Comparison of ENCODE assay signal across 8 cellular contexts in genomic region chr12:57896437-57897201, GRCh38. TPM values are rescaled to one million over a fixed set of nuclear protein-coding genes. Genes with fewer than 3 reads are reported as not detected.
DNase-seq lines count a peak whose midpoint lies in the region; ATAC-seq and TF ChIP-seq lines count a peak whose summit lies in the region.

No MANE protein-coding gene starts in this region.

- under 1% methylated on average over 35 of the region's 54 CpGs for WGBS in mesenchymal stem cell
- WGBS in testis, 2 donors, result 1 to 6% methylated on average over 7 to 50 of the region's 54 CpGs

- TF ChIP-seq POLR2A in testis (IDR thresholded peaks at IDR 0.05), result no peak

- peak overlapping the region; percentile 96 for H2AK5ac ChIP-seq in mesenchymal stem cell (ENCODE audit: low read length, severe bottlenecking)

- H2BK15ac ChIP-seq in mesenchymal stem cell (ENCODE audit: low read depth, poor library complexity, severe bottlenecking), result peak overlapping the region; percentile 96

- peaks cover 30% of the 10 kb centered on the region for H3K4me1 ChIP-seq in HUES6 (ENCODE audit: control insufficient read depth, insufficient read depth, low read length)
- H3K4me1 ChIP-seq in mesenchymal stem cell (ENCODE audit: control insufficient read depth, insufficient read depth, low read depth, low read length), result peaks cover 33% of the 10 kb centered on the region
- peaks cover 74% of the 10 kb centered on the region for H3K4me1 ChIP-seq in testis

- H3K27ac ChIP-seq in HUES6 (ENCODE audit: low read depth, low read length), result peak overlapping the region; percentile 11; the same call in 1 of the 2 replicates
- peak overlapping the region; percentile 77 for H3K27ac ChIP-seq in WERI-Rb-1
- H3K27ac ChIP-seq in mesenchymal stem cell (ENCODE audit: low read length, poor library complexity, severe bottlenecking), result peak overlapping the region; percentile 61
- peak overlapping the region; percentile 92 to 98 for H3K27ac ChIP-seq in testis

- H4K91ac ChIP-seq in mesenchymal stem cell (ENCODE audit: low read length), result peak overlapping the region; percentile 100

- peak overlapping the region; percentile 47 for H2AFZ ChIP-seq in mesenchymal stem cell (ENCODE audit: low read depth, low read length)

- H3K27me3 Mint-ChIP-seq in CD14-positive monocyte (ENCODE audit: low read depth in 3 of 3), result peaks cover 18 to 42% (median 29%) of the 10 kb centered on the region in 3 donors

- H3K23ac ChIP-seq in mesenchymal stem cell (ENCODE audit: low read length in 2 of 2), result peak overlapping the region; percentile 81 to 95

- H2BK12ac ChIP-seq in mesenchymal stem cell (ENCODE audit: low read length in 2 of 2), result peak overlapping the region; percentile 75 to 94

- H2BK120ac ChIP-seq in mesenchymal stem cell (ENCODE audit: low read depth, low read length), result peak overlapping the region; percentile 100

- TF ChIP-seq CTCF in CD14-positive monocyte (IDR thresholded peaks at IDR 0.05) (no peak), WERI-Rb-1 (IDR thresholded peaks at IDR 0.05; ENCODE audit: low read depth, low read length) (peak; percentile 55), testis (IDR thresholded peaks at IDR 0.05) (peak in 1 of 3 experiments; percentile 27)

- peaks cover 8% of the 10 kb centered on the region for H3K79me1 ChIP-seq in mesenchymal stem cell (replicated peaks; ENCODE audit: low read length, poor library complexity, severe bottlenecking)

- H3K27me3 ChIP-seq in HUES6 (ENCODE audit: control insufficient read depth, insufficient read depth, low read length) (peaks cover 15% of the 10 kb centered on the region; the same call in 1 of the 2 replicates), WERI-Rb-1 (ENCODE audit: insufficient read depth, low read depth, severe bottlenecking) (no peaks in the 10 kb centered on the region), mesenchymal stem cell (ENCODE audit: control insufficient read depth in 1 of 2, insufficient read depth in 1 of 2, low read length in 2 of 2) (no peaks in the 10 kb centered on the region), testis (no peaks in the 10 kb centered on the region)

- H3K36me3 ChIP-seq in HUES6 (ENCODE audit: control insufficient read depth, insufficient read depth, low read length), result no peaks in the 10 kb centered on the region
- no peaks in the 10 kb centered on the region for H3K36me3 ChIP-seq in WERI-Rb-1
- H3K36me3 ChIP-seq in mesenchymal stem cell (ENCODE audit: control insufficient read depth in 1 of 2, insufficient read depth in 2 of 2, low read depth in 1 of 2, low read length in 2 of 2), result no peaks in the 10 kb centered on the region
- no peaks in the 10 kb centered on the region for H3K36me3 ChIP-seq in testis (ENCODE audit: low read depth, missing control alignments)

- peaks cover 0 to 1% of the 10 kb centered on the region in 2 donors for H3K36me3 Mint-ChIP-seq in CD14-positive monocyte

- peak overlapping the region in 1 of 7 donors; percentile 22 for H3K27ac Mint-ChIP-seq in CD14-positive monocyte

- H3K9ac ChIP-seq in HUES6 (ENCODE audit: low read length), result peak overlapping the region; percentile 44
- peak overlapping the region; percentile 80 for H3K9ac ChIP-seq in mesenchymal stem cell (ENCODE audit: low read length)

- H3K4me3 Mint-ChIP-seq in CD14-positive monocyte, result peak overlapping the region; percentile 79 to 97

- H4K8ac ChIP-seq in mesenchymal stem cell (ENCODE audit: low read length), result peak overlapping the region; percentile 81

- H3K9me3 ChIP-seq in HUES6 (ENCODE audit: control insufficient read depth, insufficient read depth, low read depth, low read length) (no peaks in the 10 kb centered on the region), WERI-Rb-1 (ENCODE audit: severe bottlenecking) (no peaks in the 10 kb centered on the region), mesenchymal stem cell (ENCODE audit: control insufficient read depth, low read length) (no peaks in the 10 kb centered on the region), testis (no peaks in the 10 kb centered on the region)

- no peak for ATAC-seq in GM18870 (IDR thresholded peaks at IDR 0.05; ENCODE audit: unreplicated experiment)

- H2BK5ac ChIP-seq in mesenchymal stem cell (ENCODE audit: low read depth, low read length, poor library complexity, severe bottlenecking), result peak overlapping the region; percentile 96

- intact Hi-C loops in CD14-positive monocyte (cut with micrococcal nuclease) (no loop called here), testis (cut with DNase I; ENCODE audit: low total_unique reads) (loop anchor here (5.0 kb wide), 1 partner anchor 64 kb away; no protein-coding TSS in a partner anchor)

- DNase-seq in CD14-positive monocyte (ENCODE audit: low spot score) (no peak), WERI-Rb-1 (peak; percentile 78), epidermal melanocyte (ENCODE audit: insufficient read length, low spot score) (peak; percentile 31), mesenchymal stem cell (peak; percentile 78), testis (peak; percentile 81), NOMO-1 (lab: John Stamatoyannopoulos, UW; ENCODE audit: unreplicated experiment in 2 of 2) (no peak)

- no peaks in the 10 kb centered on the region for H3K9me3 Mint-ChIP-seq in CD14-positive monocyte

- peak overlapping the region; percentile 100 for H3K18ac ChIP-seq in mesenchymal stem cell (ENCODE audit: low read depth in 1 of 2, low read length in 2 of 2)

- H3K4me3 ChIP-seq in HUES6 (ENCODE audit: low read depth, low read length) (peak overlapping the region; percentile 59), WERI-Rb-1 (ENCODE audit: low read depth, low read length) (peak overlapping the region; percentile 62), mesenchymal stem cell (ENCODE audit: insufficient read depth in 1 of 2, low read depth in 1 of 2, low read length in 2 of 2) (peak overlapping the region; percentile 56 to 60), testis (peak overlapping the region; percentile 55 to 74)

- peak overlapping the region; percentile 89 to 95 for H3K14ac ChIP-seq in mesenchymal stem cell (ENCODE audit: low read length in 2 of 2)

- H3K4me1 Mint-ChIP-seq in CD14-positive monocyte, result peaks cover 54% of the 10 kb centered on the region

- H3K4me2 ChIP-seq in mesenchymal stem cell (ENCODE audit: low read length, poor library complexity, severe bottlenecking), result peak overlapping the region; percentile 85

- H3K4ac ChIP-seq in mesenchymal stem cell (ENCODE audit: low read depth in 1 of 2, low read length in 2 of 2), result peak overlapping the region; percentile 100

RNA-seq across cellular contexts. Expression of gene ATP23, which starts 44.7 kb away (rescaled TPM):
- 10 to 100 TPM; 24.8 to 27.5 TPM for polyA plus RNA-seq in CD14-positive monocyte
- polyA plus RNA-seq in mesenchymal stem cell (2013, experiment 1 of 2), result 6.5 TPM
- polyA plus RNA-seq in mesenchymal stem cell (2013, experiment 2 of 2), result 5.7 TPM
- total RNA-seq in testis, result 10 to 100 TPM; 53.1 to 76.6 TPM
- 102 TPM for polyA plus RNA-seq in testis (ENCODE audit: insufficient read depth, low read depth, low replicate concordance)

RNA-seq across cellular contexts. Expression of gene CTDSP2, which starts 50.1 kb away (rescaled TPM):
- polyA plus RNA-seq in CD14-positive monocyte, result 10 to 100 TPM; 59.1 to 70.2 TPM
- 136 TPM for polyA plus RNA-seq in mesenchymal stem cell (2013, experiment 1 of 2)
- 129 TPM for polyA plus RNA-seq in mesenchymal stem cell (2013, experiment 2 of 2)
- 100 to 1,000 TPM; 103 to 140 TPM for total RNA-seq in testis
- 123 TPM for polyA plus RNA-seq in testis (ENCODE audit: insufficient read depth, low read depth, low replicate concordance)

Comparison
In these comparisons a context has a peak if more than half of its experiments do, and no peak if none do; other contexts are left out.
1. DNase-seq: peak in WERI-Rb-1 (single experiment), epidermal melanocyte (single experiment), mesenchymal stem cell (single experiment) and testis (single experiment); none in CD14-positive monocyte (single experiment) and NOMO-1 (0 of 2).
2. H3K27ac ChIP-seq: peak in every context shown above with its lines; median percentile 95 in testis; 77 in WERI-Rb-1; 61 in mesenchymal stem cell; 11 in HUES6.
3. Peak in every context shown above with its lines, with median percentiles within 50 percentile points of each other: H3K4me3 ChIP-seq.